ENCODE assay signal across 8 cellular contexts in the genomic region with DNA sequence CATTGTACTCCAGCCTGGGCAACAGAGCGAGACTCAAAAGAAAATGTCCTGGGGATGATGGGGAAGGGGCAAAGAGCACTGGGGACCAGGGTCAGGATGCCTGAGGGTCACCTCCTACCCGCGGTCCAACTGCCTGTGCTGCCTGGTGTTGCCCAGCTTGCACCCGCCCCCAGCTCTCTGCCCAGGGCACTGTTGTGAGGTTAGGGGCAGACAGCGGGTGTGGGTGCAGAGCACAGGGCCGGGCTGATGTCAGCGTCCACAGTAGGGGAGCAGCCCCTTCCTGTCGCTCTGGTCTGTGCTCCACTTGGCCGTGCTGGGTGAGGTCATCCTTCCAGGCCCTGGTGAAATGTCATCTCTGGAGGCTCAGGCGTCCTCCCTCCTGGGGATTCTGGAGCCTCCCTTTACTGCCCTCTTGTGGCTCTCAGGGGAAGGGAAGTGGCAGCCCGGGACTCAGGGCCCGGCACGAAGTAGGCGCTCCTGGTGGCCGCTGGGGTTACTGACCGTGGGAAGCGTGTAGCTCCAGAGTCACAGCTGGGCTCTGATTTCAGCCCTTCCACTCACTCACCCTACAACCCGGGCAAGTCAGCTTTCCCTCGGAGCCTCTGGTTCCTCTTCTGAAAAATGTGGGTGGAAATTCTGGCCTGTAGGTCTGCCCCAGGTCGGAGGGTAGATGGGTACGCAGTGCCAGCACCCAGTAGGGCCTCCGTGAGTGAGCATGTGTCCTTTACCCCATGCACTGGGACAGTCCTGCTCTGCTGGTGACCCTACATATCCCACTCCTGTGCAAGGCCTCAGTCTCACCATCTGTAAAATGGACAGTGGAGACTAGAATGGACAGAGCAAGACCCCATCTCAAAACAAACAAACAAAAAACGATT. TPM values are rescaled to one million over a fixed set of nuclear protein-coding genes. Genes with fewer than 3 reads are reported as not detected.
DNase-seq lines count a peak whose midpoint lies in the region; ATAC-seq, FAIRE-seq and TF ChIP-seq lines count a peak whose summit lies in the region.

No MANE protein-coding gene starts in this region.

- no peak overlapping the region for H2AFZ ChIP-seq in H1 (ENCODE audit: low read length)

- no peaks in the 10 kb centered on the region for H3K79me1 ChIP-seq in H1 (ENCODE audit: low read depth, low read length)

- no peak overlapping the region for H3K4me2 ChIP-seq in H1 (ENCODE audit: insufficient read depth in 1 of 2, low read depth in 2 of 2, low read length in 2 of 2)

- peak; percentile 63 for ATAC-seq in GM18909 (IDR thresholded peaks at IDR 0.05; ENCODE audit: poor library complexity, unreplicated experiment)
- ATAC-seq in HG03520 (IDR thresholded peaks at IDR 0.05; ENCODE audit: unreplicated experiment): peak; percentile 61

- no peak overlapping the region for H3K4me3 ChIP-seq in H1 (ENCODE audit: extremely low read depth in 1 of 4, insufficient read depth in 2 of 4, low read depth in 3 of 4, low read length in 4 of 4)

- H3K14ac ChIP-seq in H1 (ENCODE audit: insufficient read length): no peak overlapping the region

- H4K8ac ChIP-seq in H1 (ENCODE audit: extremely low read depth, insufficient read depth, low read length): no peak overlapping the region; the same call in none of the 2 replicates

- peak overlapping the region; percentile 61; the same call in 1 of the 2 replicates for H2BK15ac ChIP-seq in H1 (ENCODE audit: low read length)

- peak; percentile 76 for FAIRE-seq in H1 (lab: Jason Lieb, UNC)

- TF ChIP-seq POLR2A in H1 (IDR thresholded peaks at IDR 0.05; ENCODE audit: control extremely low read depth in 1 of 2, low read depth in 2 of 2, low read length in 2 of 2): no peak

- H3K27me3 ChIP-seq in H1 (replicated peaks in 1 of 4; ENCODE audit: control insufficient read depth in 3 of 4, extremely low read depth in 1 of 4, insufficient read depth in 3 of 4, low read length in 3 of 4): no peaks in the 10 kb centered on the region; a peak in 1 of 7 replicates

- no peak overlapping the region for H4K5ac ChIP-seq in H1 (ENCODE audit: insufficient read length, low read depth, low read length)

- CTCF ChIA-PET in H1 (lab: Charles Lee; ENCODE audit: partially characterized antibody): interaction anchor here (0.5 to 4.8 kb wide), 36 partner anchors 8 to 791 kb away, joined by 3 to 38 read pairs (median 4); a partner anchor contains a TSS

- H3K9me3 ChIP-seq in H1 (ENCODE audit: insufficient read depth in 2 of 2, low read depth in 1 of 2, low read length in 1 of 2): no peaks in the 10 kb centered on the region

- no peak overlapping the region; the same call in 1 of the 2 replicates for H2BK5ac ChIP-seq in H1 (ENCODE audit: low read depth, low read length)

- peaks cover 0 to 10% (median 5%) of the 10 kb centered on the region in 4 experiments; a peak in 5 of 7 replicates for H3K4me1 ChIP-seq in H1 (replicated peaks in 1 of 4; ENCODE audit: control insufficient read depth in 3 of 4, insufficient read depth in 4 of 4, low read length in 3 of 4)

- no peaks in the 10 kb centered on the region for H4K20me1 ChIP-seq in H1 (replicated peaks in 1 of 2; ENCODE audit: control insufficient read depth in 1 of 2, insufficient read depth in 2 of 2, low read length in 2 of 2)

- no peak overlapping the region for H3K56ac ChIP-seq in H1 (replicated peaks; ENCODE audit: insufficient read length, low read depth, low read length)

- TF ChIP-seq EP300 in H1 (IDR thresholded peaks at IDR 0.05; ENCODE audit: borderline replicate concordance in 1 of 2, low read depth in 2 of 2, low read length in 2 of 2): peak in 1 of 2 experiments; percentile 71; a peak in 1 of 3 replicates

- H2BK12ac ChIP-seq in H1 (ENCODE audit: low read depth, low read length): no peak overlapping the region; the same call in 1 of the 2 replicates

- H2BK20ac ChIP-seq in H1 (ENCODE audit: low read length): no peak overlapping the region

- H3K36me3 ChIP-seq in H1 (ENCODE audit: control insufficient read depth in 2 of 4, insufficient read depth in 4 of 4, low read length in 3 of 4): no peaks in the 10 kb centered on the region

- no peak overlapping the region for H2AK5ac ChIP-seq in H1 (ENCODE audit: low read depth, low read length)

- H3K9ac ChIP-seq in H1 (replicated peaks in 1 of 4; ENCODE audit: extremely low read depth in 1 of 4, low read depth in 3 of 4, low read length in 3 of 4): no peak overlapping the region

- peak overlapping the region; percentile 34 for H4K91ac ChIP-seq in H1 (replicated peaks; ENCODE audit: insufficient read length, low read length)

- H3K4ac ChIP-seq in H1 (replicated peaks; ENCODE audit: insufficient read length, low read depth, low read length): no peak overlapping the region

- no peaks in the 10 kb centered on the region for H3K79me2 ChIP-seq in H1 (ENCODE audit: control insufficient read depth in 1 of 2, insufficient read depth in 2 of 2, low read length in 2 of 2)

- H3K23me2 ChIP-seq in H1 (ENCODE audit: low read depth, low read length): no peaks in the 10 kb centered on the region

- no peak overlapping the region for H3K23ac ChIP-seq in H1 (ENCODE audit: insufficient read length)

- H3K27ac ChIP-seq in H1 (ENCODE audit: low read depth, low read length): no peak overlapping the region

- peak; percentile 98 to 100 (median 99) for TF ChIP-seq CTCF in H1 (IDR thresholded peaks at IDR 0.05; ENCODE audit: control extremely low read depth in 1 of 3, insufficient read depth in 1 of 3, low read depth in 1 of 3, low read length in 3 of 3)

- H3K18ac ChIP-seq in H1 (ENCODE audit: extremely low read depth, low read length): peak overlapping the region; percentile 13; the same call in 1 of the 2 replicates

- peak; percentile 60 to 71 for TF ChIP-seq RAD21 in H1 (IDR thresholded peaks at IDR 0.05 in 1 of 2, conservative IDR thresholded peaks at IDR 0.05 in 1 of 2; ENCODE audit: low read depth in 2 of 2, low read length in 2 of 2)

- DNase-seq in AG20443 (ENCODE audit: low spot score): peak; percentile 94
- DNase-seq in NK-92 treated with Interleukin-12 subunit alpha and Interleukin-12 subunit beta, amount 100 ng/mL, for 24 hours (lab: John Stamatoyannopoulos, UW): peak; percentile 11
- DNase-seq in activated CD8-positive, alpha-beta memory T cell treated with anti-CD3 and anti-CD28 coated beads for 4 hours (ENCODE audit: low read depth in 2 of 2): peak; percentile 56 to 67
- peak; percentile 85 to 92 for DNase-seq in H1 (ENCODE audit: low read depth in 1 of 2, low spot score in 2 of 2)
- peak; percentile 64 for DNase-seq in midbrain (lab: John Stamatoyannopoulos, UW)
- peak; percentile 54 to 64 for DNase-seq in stimulated activated CD8-positive, alpha-beta memory T cell treated with anti-CD3 and anti-CD28 coated beads, Interleukin-4, amount 100 ng/mL, for 4 hours (ENCODE audit: low read depth in 2 of 2, low spot score in 1 of 2)

- 40% methylated on average over 23 of the region's 23 CpGs; no CpG with 5 or more reads in 1 of the 2 experiments for WGBS in H1 (ENCODE audit: extremely low coverage in 1 of 2, insufficient coverage in 1 of 2, insufficient read length in 1 of 2, insufficient replicate concordance in 2 of 2, low coverage in 1 of 2, low lambda C conversion rate in 2 of 2, missing lambda C conversion rate in 1 of 2), 2 experiments

- POLR2A ChIA-PET in H1 (lab: Charles Lee; ENCODE audit: partially characterized antibody): interaction anchor here (1.1 kb wide), 1 partner anchor 9 kb away, joined by 3 read pairs; no protein-coding TSS in a partner anchor

- no peak overlapping the region for H2BK120ac ChIP-seq in H1 (replicated peaks; ENCODE audit: low read depth, low read length)

TF ChIP-seq in H1, 55 proteins besides CTCF, POLR2A, EP300 and RAD21 (continues in another document):
- TF ChIP-seq SIX5 (IDR thresholded peaks at IDR 0.05; ENCODE audit: low read depth, low read length): no peak
- peak; percentile 71 for TF ChIP-seq TAF7 (optimal IDR thresholded peaks at IDR 0.05; ENCODE audit: borderline replicate concordance, low read depth, low read length)
- no peak for TF ChIP-seq BCL11A (IDR thresholded peaks at IDR 0.05; ENCODE audit: low read depth in 2 of 2, low read length in 2 of 2)
- peak; percentile 75; the same call in 1 of the 2 replicates for TF ChIP-seq SP4 (IDR thresholded peaks at IDR 0.05; ENCODE audit: low read length)
- no peak; the same call in 1 of the 2 replicates for TF ChIP-seq KDM1A (IDR thresholded peaks at IDR 0.05; ENCODE audit: borderline replicate concordance, low read length)
- TF ChIP-seq, protein P1, sequence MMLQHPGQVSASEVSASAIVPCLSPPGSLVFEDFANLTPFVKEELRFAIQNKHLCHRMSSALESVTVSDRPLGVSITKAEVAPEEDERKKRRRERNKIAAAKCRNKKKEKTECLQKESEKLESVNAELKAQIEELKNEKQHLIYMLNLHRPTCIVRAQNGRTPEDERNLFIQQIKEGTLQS (IDR thresholded peaks at IDR 0.05; ENCODE audit: insufficient read depth, low read depth, low read length): 0 out of 2 replicates have a peak, but pooled peaks have one; percentile 52
- no peak for TF ChIP-seq CBX5 (IDR thresholded peaks at IDR 0.05; ENCODE audit: low read depth, low read length)
- peak; percentile 27 to 83; a peak in 1 of 4 replicates for TF ChIP-seq HDAC2 (IDR thresholded peaks at IDR 0.05; ENCODE audit: borderline replicate concordance in 1 of 2, low read depth in 2 of 2, low read length in 2 of 2)
- TF ChIP-seq, protein P2, sequence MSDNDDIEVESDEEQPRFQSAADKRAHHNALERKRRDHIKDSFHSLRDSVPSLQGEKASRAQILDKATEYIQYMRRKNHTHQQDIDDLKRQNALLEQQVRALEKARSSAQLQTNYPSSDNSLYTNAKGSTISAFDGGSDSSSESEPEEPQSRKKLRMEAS (IDR thresholded peaks at IDR 0.05): peak; percentile 46; the same call in 1 of the 2 replicates
- no peak for TF ChIP-seq POLR2AphosphoS5 (IDR thresholded peaks at IDR 0.05; ENCODE audit: low read depth, low read length)
- TF ChIP-seq KDM4A (IDR thresholded peaks at IDR 0.05; ENCODE audit: low read depth, low read length, severe bottlenecking): no peak
- no peak for TF ChIP-seq RXRA (IDR thresholded peaks at IDR 0.05; ENCODE audit: insufficient read depth, low read depth, low read length)
- TF ChIP-seq CEBPB (IDR thresholded peaks at IDR 0.05; ENCODE audit: low read depth, low read length): 0 out of 2 replicates have a peak, but pooled peaks have one; percentile 37
- 0 out of 2 replicates have a peak, but pooled peaks have one; percentile 21 for TF ChIP-seq EGR1 (IDR thresholded peaks at IDR 0.05; ENCODE audit: borderline replicate concordance, low read depth, low read length)

RNA-seq across cellular contexts. Expression of a gene that starts 17.3 kb away (rescaled TPM):
- total RNA-seq in H1 (2021; fragmentation: NEBNext Ultra II Directional; extraction: Animal tissue kit (Norgen Biotek cat#: 25700)): 15.7 and 16.5 TPM in 2 replicates
- 25.7 and 36.1 TPM in 2 replicates for polyA plus RNA-seq in H1 (2011; rRNA removed)
- 21.7 TPM for polyA plus RNA-seq in H1 (2011; cell fraction: cytosol; rRNA removed)
- 26.9 TPM for polyA plus RNA-seq in H1 (2011; cell fraction: nucleus; rRNA removed)
- 13.6 to 16.9 TPM (median 16.1 TPM) in 4 replicates for polyA plus RNA-seq in H1 (2012, experiment 1 of 2)
- polyA plus RNA-seq in H1 (2012, experiment 2 of 2): 15.9 TPM
- 8.9 TPM for polyA plus RNA-seq in H1 (2013, experiment 1 of 2)
- polyA plus RNA-seq in H1 (2013, experiment 2 of 2): 9.8 TPM
- polyA minus RNA-seq in H1 (2011; rRNA and poly(A)+ RNA removed): 13.3 and 16.3 TPM in 2 replicates
- 15.0 TPM for polyA minus RNA-seq in H1 (2011; cell fraction: cytosol; rRNA and poly(A)+ RNA removed)
- polyA minus RNA-seq in H1 (2011; cell fraction: nucleus; rRNA and poly(A)+ RNA removed): 17.1 TPM

Comparison
In these comparisons a context has a peak if more than half of its experiments do, and no peak if none do; other contexts are left out.
1. DNase-seq: peak in every context shown above with its lines; median percentile 94 in AG20443; 88 in H1; 64 in midbrain; 62 in activated CD8-positive, alpha-beta memory T cell treated with anti-CD3 and anti-CD28 coated beads for 4 hours; 59 in stimulated activated CD8-positive, alpha-beta memory T cell treated with anti-CD3 and anti-CD28 coated beads, Interleukin-4, amount 100 ng/mL, for 4 hours; 11 in NK-92 treated with Interleukin-12 subunit alpha and Interleukin-12 subunit beta, amount 100 ng/mL, for 24 hours.